ENCODE assay signal across 20 cellular contexts in genomic region chr18:26827581-26827980, GRCh38. TPM values are rescaled to one million over a fixed set of nuclear protein-coding genes. Genes with fewer than 3 reads are reported as not detected.
DNase-seq lines count a peak whose midpoint lies in the region; ATAC-seq, FAIRE-seq and TF ChIP-seq lines count a peak whose summit lies in the region.
"Had no signal": no experiment of that assay in that cellular context is flagged by ENCODE, and none has a peak within 500 bp of the region (broad histone marks: within the 10 kb centered on the region; RNA-seq: fewer than 3 reads in every experiment).

No MANE protein-coding gene starts in this region.

- H3K27ac ChIP-seq in GM23338 (ENCODE audit: low read depth) (no peak overlapping the region), pancreas (no peak overlapping the region)
- H3K27ac ChIP-seq: BLaER1 had no signal

- intact Hi-C loops in pancreas (cut with DNase I) = no loop called here

- WGBS in pancreas, 2 donors = 56 to 61% methylated on average over 3 of the region's 3 CpGs

- POLR2A ChIA-PET in WTC11 (lab: Charles Lee) = interaction anchor here (1.0 kb wide), 1 partner anchor 36 kb away, joined by 11 read pairs; no protein-coding TSS in a partner anchor

- H3K27ac Mint-ChIP-seq in GM23338 (no peak overlapping the region), WTC11 (no peak overlapping the region), neural crest cell (ENCODE audit: unreplicated experiment) (no peak overlapping the region)
- H3K27ac Mint-ChIP-seq: CD14-positive monocyte; CD4-positive, alpha-beta memory T cell had no signal

- no peak overlapping the region for H3K4me2 ChIP-seq in GM23338
- H3K4me2 ChIP-seq: BLaER1 had no signal

- H3K36me3 ChIP-seq in GM23338 (ENCODE audit: insufficient read depth) (no peaks in the 10 kb centered on the region), pancreas (no peaks in the 10 kb centered on the region)
- H3K36me3 ChIP-seq: BLaER1 had no signal

- peak; percentile 54; the same call in 2 of the 3 replicates for ATAC-seq in GM23338
- peak; percentile 60 for ATAC-seq in WTC11
- ATAC-seq in pancreas = no peak
- ATAC-seq: GM12878, K562 had no signal

- H3K9me3 ChIP-seq in pancreas = no peaks in the 10 kb centered on the region

- H3K79me2 ChIP-seq in GM23338 (replicated peaks; ENCODE audit: insufficient read depth) = no peaks in the 10 kb centered on the region

- DNase-seq in GM23338 (ENCODE audit: low spot score) (peak; percentile 23), WTC11 (ENCODE audit: low spot score) (no peak), neural crest cell (ENCODE audit: low read depth, low spot score) (no peak), pancreas (no peak), AG08396 (ENCODE audit: low spot score) (no peak), RPMI8226 (no peak)
- DNase-seq: ACHN; AML-193; CD4-positive, alpha-beta memory T cell; DMS153; DMS79; GF-D8; HCEC 1CT; IMR-90 had no signal

- H3K9me2 ChIP-seq in GM23338 (ENCODE audit: insufficient read depth) = no peaks in the 10 kb centered on the region

- H4K20me1 ChIP-seq in GM23338 (replicated peaks; ENCODE audit: insufficient read depth) = no peaks in the 10 kb centered on the region
- H4K20me1 ChIP-seq: BLaER1 had no signal

- H3K4me3 ChIP-seq in GM23338 = no peak overlapping the region
- H3K4me3 ChIP-seq in pancreas = no peak overlapping the region
- H3K4me3 ChIP-seq: BLaER1, GM12878, K562 had no signal

- no peak for FAIRE-seq in pancreas (lab: Jason Lieb, UNC)
- FAIRE-seq: A204.1, GM12878, HTR-8/SVneo, K562 had no signal

- H3K9me3 Mint-ChIP-seq in GM23338 (no peaks in the 10 kb centered on the region), WTC11 (no peaks in the 10 kb centered on the region), neural crest cell (peaks cover 3% of the 10 kb centered on the region)

- H3K4me1 ChIP-seq in GM23338 (ENCODE audit: insufficient read depth) (no peaks in the 10 kb centered on the region), pancreas (no peaks in the 10 kb centered on the region)
- H3K4me1 ChIP-seq: BLaER1 had no signal

- CTCF ChIA-PET in WTC11 (lab: Charles Lee) = interaction anchor here (0.7 kb wide), 1 partner anchor 15 kb away, joined by 3 read pairs; no protein-coding TSS in a partner anchor

- peak; percentile 17 to 32; a peak in 3 of 4 replicates for TF ChIP-seq CTCF in GM23338 (conservative IDR thresholded peaks at IDR 0.05; ENCODE audit: low read depth in 2 of 2)
- no peak for TF ChIP-seq CTCF in WTC11 (IDR thresholded peaks at IDR 0.05)
- TF ChIP-seq CTCF in neural crest cell (conservative IDR thresholded peaks at IDR 0.05) = peak; percentile 27
- TF ChIP-seq CTCF in pancreas (IDR thresholded peaks at IDR 0.05) = no peak

- no peaks in the 10 kb centered on the region for H3K27me3 ChIP-seq in GM23338 (ENCODE audit: insufficient read depth)
- H3K27me3 ChIP-seq in pancreas = no peaks in the 10 kb centered on the region
- H3K27me3 ChIP-seq: BLaER1 had no signal

- no peaks in the 10 kb centered on the region for H3F3A ChIP-seq in GM23338 (replicated peaks; ENCODE audit: low read depth)

- H2AFZ ChIP-seq in GM23338 = 0 out of 2 replicates have a peak overlapping the region, but pooled peaks have one; percentile 0

- H3K4me1 Mint-ChIP-seq in GM23338 (0 out of 3 replicates have a peak, but pooled peaks cover 3% of the 10 kb centered on the region), WTC11 (peaks cover 4% of the 10 kb centered on the region), neural crest cell (peaks cover 13% of the 10 kb centered on the region)
- H3K4me1 Mint-ChIP-seq: CD4-positive, alpha-beta memory T cell had no signal

- H3K27me3 Mint-ChIP-seq in GM23338 (ENCODE audit: insufficient read depth, low read depth, poor library complexity) = peaks cover 2% of the 10 kb centered on the region
- H3K27me3 Mint-ChIP-seq in WTC11 (ENCODE audit: low read depth) = peaks cover 4% of the 10 kb centered on the region; the same call in 1 of the 2 replicates
- no peaks in the 10 kb centered on the region for H3K27me3 Mint-ChIP-seq in neural crest cell (ENCODE audit: low read depth)
- H3K27me3 Mint-ChIP-seq: CD4-positive, alpha-beta memory T cell had no signal

- H3K4me3 Mint-ChIP-seq in GM23338 (no peak overlapping the region), WTC11 (no peak overlapping the region), neural crest cell (no peak overlapping the region)
- H3K4me3 Mint-ChIP-seq: CD14-positive monocyte; CD4-positive, alpha-beta memory T cell had no signal

- no peaks in the 10 kb centered on the region; the same call in 2 of the 3 replicates for H3K36me3 Mint-ChIP-seq in GM23338 (ENCODE audit: low read depth)
- H3K36me3 Mint-ChIP-seq in WTC11 = no peaks in the 10 kb centered on the region
- no peaks in the 10 kb centered on the region for H3K36me3 Mint-ChIP-seq in neural crest cell (ENCODE audit: low read depth)
- H3K36me3 Mint-ChIP-seq: CD4-positive, alpha-beta memory T cell had no signal

TF ChIP-seq in GM23338, 12 proteins besides CTCF, POLR2A, EP300 and RAD21:
- TF ChIP-seq EZH2phosphoT487 (IDR thresholded peaks at IDR 0.05; ENCODE audit: unreplicated experiment) (no peak), POLR2AphosphoS5 (IDR thresholded peaks at IDR 0.05; ENCODE audit: low read depth) (no peak)
TF ChIP-seq in GM23338: peak in this region for 0.

TF ChIP-seq in WTC11, 78 proteins besides CTCF, POLR2A, EP300 and RAD21 (continues in another document):
- no peak for TF ChIP-seq ATF3 (CRISPR knock-in tag; conservative IDR thresholded peaks at IDR 0.05)
- no peak for TF ChIP-seq ZNF532 (CRISPR knock-in tag; IDR thresholded peaks at IDR 0.05; ENCODE audit: borderline replicate concordance)
- TF ChIP-seq FOXP1 (CRISPR knock-in tag; IDR thresholded peaks at IDR 0.05; ENCODE audit: borderline replicate concordance) = no peak
- no peak for TF ChIP-seq MAX (CRISPR knock-in tag; IDR thresholded peaks at IDR 0.05)
- TF ChIP-seq E2F1 (CRISPR knock-in tag; IDR thresholded peaks at IDR 0.05) = no peak
- no peak for TF ChIP-seq JUN (CRISPR knock-in tag; IDR thresholded peaks at IDR 0.05)
- TF ChIP-seq ZNF416 (CRISPR knock-in tag; IDR thresholded peaks at IDR 0.05) = no peak
- no peak for TF ChIP-seq ZBTB43 (CRISPR knock-in tag; IDR thresholded peaks at IDR 0.05)

RNA-seq across cellular contexts. Expression of gene AQP4, which starts 37.9 kb away (rescaled TPM):
- total RNA-seq in GM23338 (2014; rRNA removed; shearing (Covaris generic)) = 2.8 and 3.8 TPM in 2 replicates
- polyA plus RNA-seq in GM23338 (2016; fragmentation: Nextera tagmentation; extraction: Ambion mirVana) (0.30 and 1.1 TPM in 2 replicates), pancreas (under 1 TPM; 0.15 to 0.63 TPM)
- total RNA-seq in WTC11 (2021) (2.8 to 4.5 TPM (median 3.7 TPM) in 3 replicates), neural crest cell (not detected in 2 replicates), pancreas (under 1 TPM; 0.28 to 0.78 (median 0.45) TPM)
- total RNA-seq: CD4-positive, alpha-beta memory T cell; IMR-90 had no signal
- polyA plus RNA-seq: CD14-positive monocyte; CD4-positive, alpha-beta memory T cell; IMR-90; K562 had no signal

Comparison
In these comparisons a context has a peak if more than half of its experiments do, and no peak if none do; other contexts are left out.
1. ATAC-seq: peak in GM23338 (single experiment) and WTC11 (single experiment); none in pancreas (0 of 4).
2. CTCF ChIP-seq: peak in GM23338 (2 of 2) and neural crest cell (single experiment); none in WTC11 (single experiment) and pancreas (0 of 4).